In the genomic region with DNA sequence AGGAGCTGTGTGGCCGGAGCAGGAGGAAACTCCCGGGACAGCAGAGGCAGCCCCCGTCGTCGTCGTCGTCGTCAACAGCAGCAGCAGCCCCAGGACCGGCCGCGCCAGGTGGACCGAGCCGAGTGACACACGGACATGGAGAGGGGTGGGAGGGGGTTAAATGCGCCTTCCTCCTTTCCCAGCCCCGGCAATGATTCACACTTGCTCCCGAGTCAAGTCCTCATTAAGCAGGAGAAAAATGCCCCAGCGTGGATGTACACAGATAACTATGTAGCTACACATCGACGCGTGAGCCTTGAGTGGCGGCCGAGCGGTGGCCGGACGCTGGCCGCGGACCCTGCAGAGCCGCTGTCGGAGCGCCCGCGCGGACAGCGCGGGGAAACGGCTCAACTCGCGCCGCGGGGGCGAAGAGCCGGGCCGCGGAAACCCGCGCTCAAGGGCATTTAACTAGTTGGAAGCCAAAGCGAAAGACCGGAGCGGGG, we compare ENCODE assay signal across 8 cellular contexts. TPM values are rescaled to one million over a fixed set of nuclear protein-coding genes. Genes with fewer than 3 reads are reported as not detected.
DNase-seq lines count a peak whose midpoint lies in the region; ATAC-seq, FAIRE-seq and TF ChIP-seq lines count a peak whose summit lies in the region.

No MANE protein-coding gene starts in this region.

- no peak for FAIRE-seq in bronchial epithelial cell (lab: Jason Lieb, UNC)

- DNase-seq in DMS53 treated with DMSO at 0.1 percent for 48 hours (lab: John Stamatoyannopoulos, UW; ENCODE audit: unreplicated experiment) (peak; percentile 62), T-cell (peak in 20 of 34 experiments; percentile 2 to 36 (median 10)), bronchial epithelial cell (ENCODE audit: low read depth) (peak; percentile 70), inferior parietal cortex (ENCODE audit: extremely low spot score) (peak; percentile 56), middle frontal gyrus (ENCODE audit: extremely low spot score, low spot score) (no peak)

- ATAC-seq in GM19463 (IDR thresholded peaks at IDR 0.05; ENCODE audit: unreplicated experiment) (peak; percentile 20), HG03558 (IDR thresholded peaks at IDR 0.05; ENCODE audit: extremely low read depth, unreplicated experiment) (peak; percentile 9), T-cell (replicated peaks in 1 of 4) (peak; percentile 1 to 20 (median 4))

- H3K36me3 ChIP-seq in bronchial epithelial cell (ENCODE audit: control insufficient read depth, insufficient read depth, low read length) (no peaks in the 10 kb centered on the region), skeletal muscle satellite cell (ENCODE audit: insufficient read depth, low read length) (no peaks in the 10 kb centered on the region)

- no peaks in the 10 kb centered on the region for H3K27me3 ChIP-seq in bronchial epithelial cell (ENCODE audit: control insufficient read depth, insufficient read depth, low read length)
- H3K27me3 ChIP-seq in skeletal muscle satellite cell (ENCODE audit: control insufficient read depth, insufficient read depth, low read length) = no peaks in the 10 kb centered on the region

- peaks cover 16% of the 10 kb centered on the region for H3K4me1 ChIP-seq in skeletal muscle satellite cell (ENCODE audit: control insufficient read depth, insufficient read depth, low read length)

- H3K4me3 ChIP-seq in bronchial epithelial cell (ENCODE audit: low read depth, low read length) = peak overlapping the region; percentile 68
- peak overlapping the region; percentile 75 for H3K4me3 ChIP-seq in skeletal muscle satellite cell (ENCODE audit: low read length)

- no peaks in the 10 kb centered on the region for H3K9me3 Mint-ChIP-seq in T-cell

- CTCF ChIA-PET in T-cell (lab: Charles Lee) = interaction anchor here (0.9 to 13.3 kb wide), 8 partner anchors 9 to 458 kb away, joined by 3 to 94 read pairs (median 8); no protein-coding TSS in a partner anchor

- POLR2A ChIA-PET in T-cell (lab: Charles Lee) = interaction anchor here (0.6 to 1.5 kb wide), 14 partner anchors 8 to 265 kb away, joined by 3 to 9 read pairs (median 3); no protein-coding TSS in a partner anchor

- peak overlapping the region; percentile 93 to 98 (median 97) for H3K4me3 Mint-ChIP-seq in T-cell

- H3K36me3 Mint-ChIP-seq in T-cell = peaks cover 4% of the 10 kb centered on the region

- H3K4me1 Mint-ChIP-seq in T-cell = peaks cover 32 to 39% (median 33%) of the 10 kb centered on the region in 3 donors

- H3K4me2 ChIP-seq in skeletal muscle satellite cell (ENCODE audit: low read length) = peak overlapping the region; percentile 78

- H3K9me3 ChIP-seq in skeletal muscle satellite cell (replicated peaks; ENCODE audit: low read length) = no peaks in the 10 kb centered on the region

- no peaks in the 10 kb centered on the region for H3K27me3 Mint-ChIP-seq in T-cell

- peak overlapping the region; percentile 83 to 90 for H3K27ac Mint-ChIP-seq in T-cell

- H3K9ac ChIP-seq in skeletal muscle satellite cell (ENCODE audit: low read depth, low read length) = peak overlapping the region; percentile 95

- TF ChIP-seq CTCF in bronchial epithelial cell (IDR thresholded peaks at IDR 0.05; ENCODE audit: insufficient read depth, low read length, severe bottlenecking) = no peak

RNA-seq across cellular contexts. Expression of a gene that starts 0.6 kb away (rescaled TPM):
- total RNA-seq in T-cell (10 to 100 TPM; 32.7 to 42.1 (median 34.6) TPM), bronchial epithelial cell (16.1 and 19.8 TPM in 2 replicates)
- 11.7 and 18.1 TPM in 2 replicates for total RNA-seq in skeletal muscle satellite cell (2012; rRNA removed)
